Comparison of ENCODE assay signal across 14 cellular contexts in the genomic region with DNA sequence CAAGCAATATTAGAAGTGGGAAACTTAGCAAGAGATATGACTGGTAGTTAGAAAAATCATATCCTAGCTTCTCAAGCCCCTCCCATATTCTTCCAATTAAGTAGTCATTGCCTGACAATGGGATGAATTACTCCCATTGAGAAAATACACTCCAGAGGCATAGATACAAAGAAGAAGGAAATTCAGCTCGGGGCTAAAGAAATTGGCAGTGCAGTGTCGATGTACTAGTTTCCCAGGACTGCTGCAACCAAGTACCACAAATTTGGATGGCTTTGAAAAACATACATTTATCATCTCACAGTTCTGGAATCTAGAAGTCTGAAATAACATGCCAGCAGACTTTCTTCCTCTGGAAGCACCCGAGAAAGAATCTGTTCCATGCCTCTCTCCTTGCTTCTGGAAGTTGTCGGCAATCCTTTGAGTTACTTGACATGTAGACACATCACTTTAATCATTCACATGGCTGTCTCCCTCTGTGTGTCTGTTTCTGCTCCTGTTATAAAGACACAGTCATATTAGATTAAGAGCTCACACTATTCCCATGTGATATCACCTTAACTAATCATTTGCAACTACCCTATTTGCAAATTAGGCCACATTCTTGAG.
"Had no signal": no experiment of that assay in that cellular context is flagged by ENCODE, and none has a peak within 500 bp of the region (broad histone marks: within the 10 kb centered on the region; RNA-seq: fewer than 3 reads in every experiment).

No MANE protein-coding gene starts in this region.

- ATAC-seq: activated CD4-positive, CD25-positive, alpha-beta regulatory T cell treated with anti-CD3 and anti-CD28 coated beads, Interleukin-2, amount 50 U/mL, for 24 hours; activated naive CD8-positive, alpha-beta T cell treated with anti-CD3 and anti-CD28 coated beads, Interleukin-2, amount 50 U/mL, for 24 hours; activated T-cell treated with anti-CD3 and anti-CD28 coated beads, Interleukin-2, amount 50 U/mL, for 72 hours had no signal

- H3K36me3 ChIP-seq: cardiac muscle cell, left ventricle myocardium inferior, thyroid gland, vagina had no signal

- H3K4me3 Mint-ChIP-seq: activated naive CD8-positive, alpha-beta T cell treated with anti-CD3 and anti-CD28 coated beads, Interleukin-2, amount 50 U/mL, for 24 hours had no signal

- H3K9me3 ChIP-seq: thyroid gland, vagina had no signal

- H3K9ac ChIP-seq: parathyroid adenoma had no signal

- H3K4me1 ChIP-seq: left ventricle myocardium inferior, parathyroid adenoma, thyroid gland had no signal

- H3K4me3 ChIP-seq: cardiac muscle cell, coronary artery, left ventricle myocardium inferior, thyroid gland, vagina had no signal

- DNase-seq: activated CD4-positive, alpha-beta T cell treated with anti-CD3 and anti-CD28 coated beads, Interleukin-2, amount 50 U/mL, for 48 hours; activated naive CD4-positive, alpha-beta T cell; activated naive CD8-positive, alpha-beta T cell treated with anti-CD3 and anti-CD28 coated beads, Interleukin-2, amount 50 U/mL, for 24 hours; activated T-cell treated with anti-CD3 and anti-CD28 coated beads, Interleukin-2, amount 50 U/mL, for 72 hours; effector CD8-positive, alpha-beta T cell; head of caudate nucleus; left ventricle myocardium inferior; mesendoderm; thyroid gland had no signal

- H3K27me3 ChIP-seq: cardiac muscle cell, thyroid gland, vagina had no signal

- H3K27ac ChIP-seq: cardiac muscle cell, coronary artery, left ventricle myocardium inferior, parathyroid adenoma, thyroid gland, vagina had no signal
